Comparison of ENCODE assay signal across 22 cellular contexts in the genomic region with DNA sequence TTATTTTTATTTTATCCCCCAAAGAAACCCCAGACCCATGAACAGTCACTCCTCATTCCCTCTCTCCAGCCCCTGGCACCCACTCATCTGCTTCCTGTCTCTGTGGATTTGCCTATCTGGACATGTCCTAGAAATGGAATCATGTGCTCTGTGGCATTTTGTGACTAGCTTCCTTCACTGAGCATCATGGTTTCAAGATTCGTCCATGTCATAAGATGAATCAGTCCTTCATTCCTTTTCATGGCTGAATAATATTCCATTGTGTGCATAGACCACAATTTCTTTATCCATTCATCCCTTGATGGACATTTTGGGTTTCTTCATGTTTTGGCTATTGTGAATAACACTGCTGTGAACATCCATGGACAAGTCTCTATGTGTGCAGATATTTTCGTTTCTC. TPM values are rescaled to one million over a fixed set of nuclear protein-coding genes. Genes with fewer than 3 reads are reported as not detected.
"Had no signal": no experiment of that assay in that cellular context is flagged by ENCODE, and none has a peak within 500 bp of the region (broad histone marks: within the 10 kb centered on the region; RNA-seq: fewer than 3 reads in every experiment).

No MANE protein-coding gene starts in this region.

- H3K4me3 ChIP-seq: adrenal gland, breast epithelium, heart right ventricle, left ventricle myocardium inferior, right atrium auricular region, tibial nerve had no signal

- H3K9me3 ChIP-seq: adrenal gland, left ventricle myocardium inferior, tibial nerve had no signal

- H3K9me3 Mint-ChIP-seq: immature natural killer cell had no signal

- H3K27me3 ChIP-seq: adrenal gland, heart right ventricle, right atrium auricular region, tibial nerve had no signal

- H3K4me1 ChIP-seq: breast epithelium, left ventricle myocardium inferior, right atrium auricular region, tibial nerve had no signal

- DNase-seq: activated CD4-positive, alpha-beta T cell treated with anti-CD3 and anti-CD28 coated beads, Interleukin-2, amount 50 U/mL, for 48 hours; activated CD8-positive, alpha-beta memory T cell treated with anti-CD3 and anti-CD28 coated beads, Interleukin-2, amount 50 U/mL, for 48 hours; activated effector memory CD4-positive, alpha-beta T cell treated with anti-CD3 and anti-CD28 coated beads, Interleukin-2, amount 50 U/mL, for 16 hours; activated T-cell treated with anti-CD3 and anti-CD28 coated beads, Interleukin-2, amount 50 U/mL, for 48 hours; adrenal gland; cortex of kidney; effector CD4-positive, alpha-beta T cell; heart right ventricle; kidney glomerular epithelial cell; left ventricle myocardium inferior; mammary epithelial cell; midbrain; stimulated activated CD4-positive, alpha-beta T cell treated with anti-CD3 and anti-CD28 coated beads, Interleukin-2, amount 100 ng/mL, for 24 hours; stimulated activated naive CD8-positive, alpha-beta T cell treated with anti-CD3 and anti-CD28 coated beads, Interleukin-15, Interleukin-2, amounts not matched to agents 100 U/mL and 50 U/mL, for 24 hours had no signal

- H3K27ac ChIP-seq: adrenal gland, breast epithelium, heart right ventricle, left ventricle myocardium inferior, right atrium auricular region, tibial nerve, VCaP had no signal

- H3K36me3 ChIP-seq: adrenal gland, breast epithelium, right atrium auricular region had no signal

- H3K4me3 Mint-ChIP-seq: immature natural killer cell had no signal

- ATAC-seq: esophagus mucosa, heart right ventricle had no signal

RNA-seq across cellular contexts. Expression of a gene that starts 46.0 kb away (rescaled TPM):
- total RNA-seq: activated naive CD4-positive, alpha-beta T cell treated with anti-CD3 and anti-CD28 coated beads, Interleukin-2, amount 50 U/mL, for 72 hours; astrocyte had no signal
